15 cellular contexts compared by ENCODE assay signal in genomic region chr15:63202858-63203257, GRCh38. TPM values are rescaled to one million over a fixed set of nuclear protein-coding genes. Genes with fewer than 3 reads are reported as not detected.
DNase-seq lines count a peak whose midpoint lies in the region; ATAC-seq and TF ChIP-seq lines count a peak whose summit lies in the region.
"Had no signal": no experiment of that assay in that cellular context is flagged by ENCODE, and none has a peak within 500 bp of the region (broad histone marks: within the 10 kb centered on the region; RNA-seq: fewer than 3 reads in every experiment).

No MANE protein-coding gene starts in this region.

- POLR2A ChIA-PET in WTC11 (lab: Charles Lee), result interaction anchor here (0.6 to 1.1 kb wide), 2 partner anchors 14 to 717 kb away, joined by 3 read pairs; partner anchors contain the start of gene RAB8B

- CTCF ChIA-PET in WTC11 (lab: Charles Lee), result interaction anchor here (0.6 to 2.1 kb wide), 7 partner anchors 9 to 461 kb away, joined by 3 to 6 read pairs (median 4); no protein-coding TSS in a partner anchor

- peaks cover 77% of the 10 kb centered on the region for H3K36me3 Mint-ChIP-seq in activated T-cell treated with anti-CD3 and anti-CD28 coated beads, Interleukin-2, amount 50 U/mL, for 24 hours (ENCODE audit: low read depth)
- no peaks in the 10 kb centered on the region; the same call in 1 of the 2 replicates for H3K36me3 Mint-ChIP-seq in WTC11
- H3K36me3 Mint-ChIP-seq in stimulated activated effector memory CD8-positive, alpha-beta T cell treated with anti-CD3 and anti-CD28 coated beads, Interleukin-12 subunit alpha, Interleukin-12 subunit beta, amount 100 ng/mL, for 72 hours, result peaks cover 60% of the 10 kb centered on the region

- H3K4me3 Mint-ChIP-seq in activated T-cell treated with anti-CD3 and anti-CD28 coated beads, Interleukin-2, amount 50 U/mL, for 24 hours, result no peak overlapping the region
- no peak overlapping the region for H3K4me3 Mint-ChIP-seq in WTC11
- peak overlapping the region; percentile 22 for H3K4me3 Mint-ChIP-seq in stimulated activated effector memory CD8-positive, alpha-beta T cell treated with anti-CD3 and anti-CD28 coated beads, Interleukin-12 subunit alpha, Interleukin-12 subunit beta, amount 100 ng/mL, for 72 hours

- no peak for TF ChIP-seq CTCF in WTC11 (IDR thresholded peaks at IDR 0.05)

- no peak for DNase-seq in activated T-cell treated with anti-CD3 and anti-CD28 coated beads, Interleukin-2, amount 50 U/mL, for 24 hours
- DNase-seq in activated T-cell treated with anti-CD3 and anti-CD28 coated beads for 4 hours (no peak), WTC11 (ENCODE audit: low spot score) (no peak), left lobe of liver (ENCODE audit: low spot score) (no peak), dermis blood vessel endothelial cell (no peak), NCI-H2196 (lab: John Stamatoyannopoulos, UW; ENCODE audit: unreplicated experiment) (no peak), NCI-H187 (lab: John Stamatoyannopoulos, UW) (no peak)
- DNase-seq in stimulated activated effector memory CD8-positive, alpha-beta T cell treated with anti-CD3 and anti-CD28 coated beads, Interleukin-12 subunit alpha, Interleukin-12 subunit beta, amount 100 ng/mL, for 72 hours (ENCODE audit: low spot score in 2 of 2), result no peak
- DNase-seq: ACHN; Calu3; cortex of kidney; mammary epithelial cell; NCI-H2081; Peyer's patch; stimulated activated CD4-positive, alpha-beta T cell treated with anti-CD3 and anti-CD28 coated beads, Interleukin-4, amount 100 ng/mL, for 4 hours had no signal

- H3K27me3 Mint-ChIP-seq in activated T-cell treated with anti-CD3 and anti-CD28 coated beads, Interleukin-2, amount 50 U/mL, for 24 hours, result no peaks in the 10 kb centered on the region
- H3K27me3 Mint-ChIP-seq in WTC11 (ENCODE audit: low read depth), result no peaks in the 10 kb centered on the region

- peaks cover 91% of the 10 kb centered on the region for H3K4me1 Mint-ChIP-seq in activated T-cell treated with anti-CD3 and anti-CD28 coated beads, Interleukin-2, amount 50 U/mL, for 24 hours (ENCODE audit: low read depth)
- H3K4me1 Mint-ChIP-seq in WTC11, result peaks cover 36% of the 10 kb centered on the region
- peaks cover 81% of the 10 kb centered on the region for H3K4me1 Mint-ChIP-seq in stimulated activated effector memory CD8-positive, alpha-beta T cell treated with anti-CD3 and anti-CD28 coated beads, Interleukin-12 subunit alpha, Interleukin-12 subunit beta, amount 100 ng/mL, for 72 hours

- peak overlapping the region; percentile 86 for H3K27ac Mint-ChIP-seq in activated T-cell treated with anti-CD3 and anti-CD28 coated beads, Interleukin-2, amount 50 U/mL, for 24 hours
- peak overlapping the region; percentile 48; the same call in 1 of the 2 replicates for H3K27ac Mint-ChIP-seq in WTC11
- H3K27ac Mint-ChIP-seq in stimulated activated effector memory CD8-positive, alpha-beta T cell treated with anti-CD3 and anti-CD28 coated beads, Interleukin-12 subunit alpha, Interleukin-12 subunit beta, amount 100 ng/mL, for 72 hours, result no peak overlapping the region

- ATAC-seq in WTC11, result no peak
- peak; percentile 20 for ATAC-seq in left lobe of liver
- no peak for ATAC-seq in stimulated activated effector memory CD8-positive, alpha-beta T cell treated with anti-CD3 and anti-CD28 coated beads, Interleukin-12 subunit alpha, Interleukin-12 subunit beta, amount 100 ng/mL, for 72 hours

- H3K9me3 Mint-ChIP-seq in activated T-cell treated with anti-CD3 and anti-CD28 coated beads, Interleukin-2, amount 50 U/mL, for 24 hours, result no peaks in the 10 kb centered on the region
- H3K9me3 Mint-ChIP-seq in WTC11, result no peaks in the 10 kb centered on the region
- no peaks in the 10 kb centered on the region for H3K9me3 Mint-ChIP-seq in stimulated activated effector memory CD8-positive, alpha-beta T cell treated with anti-CD3 and anti-CD28 coated beads, Interleukin-12 subunit alpha, Interleukin-12 subunit beta, amount 100 ng/mL, for 72 hours

TF ChIP-seq in WTC11, 78 proteins besides CTCF, POLR2A, EP300 and RAD21:
- TF ChIP-seq ZMAT4 (CRISPR knock-in tag; IDR thresholded peaks at IDR 0.05) (no peak), ZNF512 (CRISPR knock-in tag; IDR thresholded peaks at IDR 0.05; ENCODE audit: borderline replicate concordance) (no peak), AR (CRISPR knock-in tag; IDR thresholded peaks at IDR 0.05) (no peak), ATF3 (CRISPR knock-in tag; conservative IDR thresholded peaks at IDR 0.05) (no peak), ZNF121 (CRISPR knock-in tag; IDR thresholded peaks at IDR 0.05) (no peak), ETV6 (CRISPR knock-in tag; IDR thresholded peaks at IDR 0.05) (no peak)

RNA-seq across cellular contexts. Expression of gene RAB8B, which starts 13.5 kb away (rescaled TPM):
- total RNA-seq in WTC11 (2021), result 30.5 to 34.6 TPM (median 32.5 TPM) in 3 replicates
- 6.8 TPM for total RNA-seq in left lobe of liver
- 81.5 and 95.7 TPM in 2 replicates for total RNA-seq in dermis blood vessel endothelial cell

RNA-seq across cellular contexts. Expression of gene RPS27L, which starts 45.6 kb away (rescaled TPM):
- total RNA-seq in WTC11 (2021), result 133 to 159 TPM (median 155 TPM) in 3 replicates
- 54.6 TPM for total RNA-seq in left lobe of liver
- 285 and 407 TPM in 2 replicates for total RNA-seq in dermis blood vessel endothelial cell
